In genomic region chr7:70092314-70093303, GRCh38 we compare ENCODE assay signal across 9 cellular contexts.
DNase-seq lines count a peak whose midpoint lies in the region; ATAC-seq and TF ChIP-seq lines count a peak whose summit lies in the region.
"Had no signal": no experiment of that assay in that cellular context is flagged by ENCODE, and none has a peak within 500 bp of the region (broad histone marks: within the 10 kb centered on the region; RNA-seq: fewer than 3 reads in every experiment).

No MANE protein-coding gene starts in this region.

- peaks cover 18% of the 10 kb centered on the region for H3K4me1 Mint-ChIP-seq in endodermal cell

- H3K36me3 Mint-ChIP-seq in endodermal cell (ENCODE audit: low read depth) = peaks cover 2% of the 10 kb centered on the region

- H3K9me3 Mint-ChIP-seq in endodermal cell = peaks cover 3% of the 10 kb centered on the region

- H3K9me3 ChIP-seq in endodermal cell (ENCODE audit: control insufficient read depth, low read length) = no peaks in the 10 kb centered on the region
- H3K9me3 ChIP-seq in ovary = no peaks in the 10 kb centered on the region
- H3K9me3 ChIP-seq in prostate gland = no peaks in the 10 kb centered on the region

- peak overlapping the region; percentile 86 for H3K27ac ChIP-seq in endodermal cell (ENCODE audit: low read depth, low read length)
- H3K27ac ChIP-seq in ovary = no peak overlapping the region
- H3K27ac ChIP-seq in prostate gland = no peak overlapping the region

- WGBS in endodermal cell (ENCODE audit: insufficient coverage in 1 of 2, insufficient read length in 1 of 2), 2 experiments = 91 to 95% methylated on average over 9 to 14 of the region's 14 CpGs
- WGBS in ovary, 3 donors = 30 to 33% (median 32%) methylated on average over 14 of the region's 14 CpGs
- WGBS in prostate gland = 39% methylated on average over 14 of the region's 14 CpGs

- DNase-seq in DMS79 (lab: John Stamatoyannopoulos, UW) (peak; percentile 94), NCI-H2171 treated with DMSO at 0.1 percent for 48 hours (lab: John Stamatoyannopoulos, UW) (peak; percentile 76), endodermal cell (no peak), ovary (peak in 4 of 5 donors; percentile 13 to 42 (median 30)), prostate gland (ENCODE audit: low spot score) (no peak)
- DNase-seq: dermis blood vessel endothelial cell had no signal

- no peak overlapping the region for H3K4me3 ChIP-seq in endodermal cell (ENCODE audit: low read length)
- H3K4me3 ChIP-seq in ovary = no peak overlapping the region
- no peak overlapping the region for H3K4me3 ChIP-seq in prostate gland

- ATAC-seq in HG03139 (IDR thresholded peaks at IDR 0.05; ENCODE audit: unreplicated experiment) (no peak), HG03342 (IDR thresholded peaks at IDR 0.05; ENCODE audit: unreplicated experiment) (no peak), GM18868 (IDR thresholded peaks at IDR 0.05; ENCODE audit: unreplicated experiment) (no peak)

- no peak for TF ChIP-seq CTCF in endodermal cell (conservative IDR thresholded peaks at IDR 0.05)
- TF ChIP-seq CTCF in ovary (IDR thresholded peaks at IDR 0.05) = no peak
- no peak for TF ChIP-seq CTCF in prostate gland (IDR thresholded peaks at IDR 0.05)

- H3K4me3 Mint-ChIP-seq in endodermal cell = no peak overlapping the region

- intact Hi-C loops in ovary (cut with DNase I) = no loop called here
- intact Hi-C loops in prostate gland (cut with DNase I) = no loop called here

- no peaks in the 10 kb centered on the region for H3K27me3 ChIP-seq in endodermal cell (ENCODE audit: control insufficient read depth, insufficient read depth, low read length, poor library complexity, severe bottlenecking)
- H3K27me3 ChIP-seq in ovary = no peaks in the 10 kb centered on the region
- no peaks in the 10 kb centered on the region for H3K27me3 ChIP-seq in prostate gland (replicated peaks; ENCODE audit: insufficient read depth)

- no peak for TF ChIP-seq EP300 in ovary (IDR thresholded peaks at IDR 0.05)

- H3K9ac ChIP-seq in endodermal cell (ENCODE audit: extremely low read depth, low read length, poor library complexity, severe bottlenecking) = no peak overlapping the region

- H3K4me1 ChIP-seq in endodermal cell (ENCODE audit: control insufficient read depth, insufficient read depth, low read length) (peaks cover 17% of the 10 kb centered on the region), ovary (ENCODE audit: insufficient read depth) (peaks cover 7% of the 10 kb centered on the region), prostate gland (replicated peaks) (peaks cover 10% of the 10 kb centered on the region)

- H3K27me3 Mint-ChIP-seq in endodermal cell (ENCODE audit: insufficient read depth) = no peaks in the 10 kb centered on the region

- H3K36me3 ChIP-seq in endodermal cell (ENCODE audit: control insufficient read depth, insufficient read depth, low read length) (no peaks in the 10 kb centered on the region), ovary (no peaks in the 10 kb centered on the region), prostate gland (no peaks in the 10 kb centered on the region)

- TF ChIP-seq POLR2A in ovary (IDR thresholded peaks at IDR 0.05) = no peak
- no peak for TF ChIP-seq POLR2A in prostate gland (IDR thresholded peaks at IDR 0.05)

- no peak overlapping the region for H3K27ac Mint-ChIP-seq in endodermal cell

Comparison
In these comparisons a context has a peak if more than half of its experiments do, and no peak if none do; other contexts are left out.
1. DNase-seq: peak in DMS79 (single experiment), NCI-H2171 treated with DMSO at 0.1 percent for 48 hours (single experiment) and ovary (4 of 5); none in endodermal cell (single experiment) and prostate gland (single experiment).